In genomic region chr9:121731919-121732318, GRCh38 we compare ENCODE assay signal across 22 cellular contexts.
DNase-seq lines count a peak whose midpoint lies in the region; ATAC-seq and TF ChIP-seq lines count a peak whose summit lies in the region.
"Had no signal": no experiment of that assay in that cellular context is flagged by ENCODE, and none has a peak within 500 bp of the region (broad histone marks: within the 10 kb centered on the region; RNA-seq: fewer than 3 reads in every experiment).

No MANE protein-coding gene starts in this region.

- no peak for ATAC-seq in CD8-positive, alpha-beta T cell
- ATAC-seq in mucosa of descending colon = no peak
- no peak for ATAC-seq in stimulated activated effector memory CD8-positive, alpha-beta T cell treated with anti-CD3 and anti-CD28 coated beads, Interleukin-12 subunit alpha, Interleukin-12 subunit beta, amount 100 ng/mL, for 72 hours
- ATAC-seq: stimulated activated memory B cell treated with anti-CD40 and anti-IgM and Interleukin-4, amounts not matched to agents 10 μg/mL and 1 μg/mL and 100 μg/mL, for 72 hours; upper lobe of right lung had no signal

- H3K4me1 Mint-ChIP-seq in CD8-positive, alpha-beta T cell (ENCODE audit: low read depth) = peaks cover 30% of the 10 kb centered on the region
- H3K4me1 Mint-ChIP-seq in stimulated activated effector memory CD8-positive, alpha-beta T cell treated with anti-CD3 and anti-CD28 coated beads, Interleukin-12 subunit alpha, Interleukin-12 subunit beta, amount 100 ng/mL, for 72 hours = peaks cover 61% of the 10 kb centered on the region

- no peaks in the 10 kb centered on the region for H3K36me3 ChIP-seq in CD8-positive, alpha-beta T cell (ENCODE audit: insufficient read depth, low read length)
- H3K36me3 ChIP-seq in mucosa of descending colon (ENCODE audit: low read depth) = no peaks in the 10 kb centered on the region
- H3K36me3 ChIP-seq in HAP-1 (replicated peaks) = no peaks in the 10 kb centered on the region; the same call in 1 of the 2 replicates
- H3K36me3 ChIP-seq: MG63, upper lobe of right lung had no signal

- H3K36me3 Mint-ChIP-seq in CD8-positive, alpha-beta T cell = no peaks in the 10 kb centered on the region
- no peaks in the 10 kb centered on the region for H3K36me3 Mint-ChIP-seq in stimulated activated effector memory CD8-positive, alpha-beta T cell treated with anti-CD3 and anti-CD28 coated beads, Interleukin-12 subunit alpha, Interleukin-12 subunit beta, amount 100 ng/mL, for 72 hours
- H3K36me3 Mint-ChIP-seq: memory B cell; stimulated activated memory B cell treated with anti-CD40 and anti-IgM and Interleukin-4, amounts not matched to agents 10 μg/mL and 1 μg/mL and 100 μg/mL, for 72 hours had no signal

- POLR2A ChIA-PET in CD8-positive, alpha-beta T cell (lab: Charles Lee) = interaction anchor here (1.3 kb wide), 1 partner anchor 34 kb away, joined by 4 read pairs; no protein-coding TSS in a partner anchor
- POLR2A ChIA-PET in RWPE1 (lab: Yijun Ruan, JAX; ENCODE audit: low non-redundant PET) = no interaction called here

- H3K27me3 ChIP-seq in CD8-positive, alpha-beta T cell (ENCODE audit: insufficient read depth, low read length) = no peaks in the 10 kb centered on the region
- no peaks in the 10 kb centered on the region for H3K27me3 ChIP-seq in HAP-1 (ENCODE audit: low read depth)
- H3K27me3 ChIP-seq: MG63, upper lobe of right lung had no signal

- no peak for TF ChIP-seq CTCF in CD8-positive, alpha-beta T cell (IDR thresholded peaks at IDR 0.05)
- no peak for TF ChIP-seq CTCF in RWPE1 (conservative IDR thresholded peaks at IDR 0.05; ENCODE audit: low read depth)
- no peak for TF ChIP-seq CTCF in mucosa of descending colon (IDR thresholded peaks at IDR 0.05)
- no peak for TF ChIP-seq CTCF in GM13976 (IDR thresholded peaks at IDR 0.05; ENCODE audit: borderline replicate concordance, control extremely low read depth, extremely low read depth, insufficient read depth, missing control alignments)

- peak overlapping the region; percentile 90 for H3K27ac Mint-ChIP-seq in CD8-positive, alpha-beta T cell
- H3K27ac Mint-ChIP-seq in stimulated activated effector memory CD8-positive, alpha-beta T cell treated with anti-CD3 and anti-CD28 coated beads, Interleukin-12 subunit alpha, Interleukin-12 subunit beta, amount 100 ng/mL, for 72 hours = peak overlapping the region; percentile 81
- H3K27ac Mint-ChIP-seq: activated B cell treated with CpG ODN at 0.5 μM for 24 hours; memory B cell; naive B cell; stimulated activated memory B cell treated with anti-CD40 and anti-IgM and Interleukin-4, amounts not matched to agents 10 μg/mL and 1 μg/mL and 100 μg/mL, for 72 hours; T-helper 2 cell treated with Interferon-gamma antibody and Interleukin-4, amounts not matched to agents 5 μg/mL and 100 μg/mL, for 36 hours had no signal

- CTCF ChIA-PET in CD8-positive, alpha-beta T cell (lab: Charles Lee) = no interaction called here
- CTCF ChIA-PET in RWPE1 (lab: Yijun Ruan, JAX) = no interaction called here

- H3K4me3 ChIP-seq in CD8-positive, alpha-beta T cell (ENCODE audit: low read depth, low read length) = no peak overlapping the region
- H3K4me3 ChIP-seq in mucosa of descending colon (no peak overlapping the region), HAP-1 (no peak overlapping the region)
- H3K4me3 ChIP-seq: MG63, upper lobe of right lung had no signal

- intact Hi-C loops in CD8-positive, alpha-beta T cell (cut with DNase I, micrococcal nuclease) = no loop called here
- intact Hi-C loops in mucosa of descending colon (cut with DNase I, micrococcal nuclease) = no loop called here

- H3K9me3 Mint-ChIP-seq in CD8-positive, alpha-beta T cell = no peaks in the 10 kb centered on the region
- no peaks in the 10 kb centered on the region for H3K9me3 Mint-ChIP-seq in stimulated activated effector memory CD8-positive, alpha-beta T cell treated with anti-CD3 and anti-CD28 coated beads, Interleukin-12 subunit alpha, Interleukin-12 subunit beta, amount 100 ng/mL, for 72 hours
- H3K9me3 Mint-ChIP-seq: activated B cell treated with CpG ODN at 0.5 μM for 24 hours; memory B cell; naive B cell; stimulated activated memory B cell treated with anti-CD40 and anti-IgM and Interleukin-4, amounts not matched to agents 10 μg/mL and 1 μg/mL and 100 μg/mL, for 72 hours; T-helper 2 cell treated with Interferon-gamma antibody and Interleukin-4, amounts not matched to agents 5 μg/mL and 100 μg/mL, for 36 hours had no signal

- no peak overlapping the region for H3K27ac ChIP-seq in CD8-positive, alpha-beta T cell (ENCODE audit: low read depth, low read length)
- H3K27ac ChIP-seq in RWPE1 = peak overlapping the region; percentile 47
- H3K27ac ChIP-seq: upper lobe of right lung had no signal

- peaks cover 20% of the 10 kb centered on the region for H3K27me3 Mint-ChIP-seq in CD8-positive, alpha-beta T cell (ENCODE audit: low read depth)

- in situ Hi-C loops in HAP-1 (cut with MboI; ENCODE audit: low sequenced_read_pairs) (no loop called here), GM13976 (cut with MboI; ENCODE audit: low sequenced_read_pairs, unreplicated experiment) (loop anchor here (25.0 kb wide), 1 partner anchor 255 kb away; no protein-coding TSS in a partner anchor)

- DNase-seq in CD8-positive, alpha-beta T cell = no peak
- DNase-seq in RWPE1 (ENCODE audit: low spot score) (no peak), mucosa of descending colon (peak in 2 of 3 donors; percentile 54 to 76), HAP-1 (ENCODE audit: low spot score in 2 of 2) (no peak), GM13976 (ENCODE audit: low spot score) (no peak)
- no peak for DNase-seq in stimulated activated effector memory CD8-positive, alpha-beta T cell treated with anti-CD3 and anti-CD28 coated beads, Interleukin-12 subunit alpha, Interleukin-12 subunit beta, amount 100 ng/mL, for 72 hours (ENCODE audit: low spot score in 2 of 2)
- DNase-seq in stimulated activated naive CD4-positive, alpha-beta T cell treated with Interleukin-2 at 50 U/mL for 16 hours (lab: John Stamatoyannopoulos, UW) = no peak
- no peak for DNase-seq in stimulated activated CD4-positive, alpha-beta T cell treated with anti-CD3 and anti-CD28 coated beads, Interleukin-4, amount 100 ng/mL, for 4 hours
- DNase-seq: activated B cell treated with CpG ODN at 0.5 μM for 24 hours; activated CD4-positive, alpha-beta T cell treated with anti-CD3 and anti-CD28 coated beads, Interleukin-2, amount 50 U/mL, for 4 hours; activated CD8-positive, alpha-beta memory T cell treated with anti-CD3 and anti-CD28 coated beads, Interleukin-2, amount 50 U/mL, for 4 hours; Calu3; glutamatergic neuron; kidney glomerular epithelial cell; MG63; naive B cell; NCI-H1436 treated with DMSO at 0.1 percent for 48 hours; NCI-H524; upper lobe of right lung had no signal

- H3K4me3 Mint-ChIP-seq in CD8-positive, alpha-beta T cell = no peak overlapping the region
- H3K4me3 Mint-ChIP-seq in stimulated activated effector memory CD8-positive, alpha-beta T cell treated with anti-CD3 and anti-CD28 coated beads, Interleukin-12 subunit alpha, Interleukin-12 subunit beta, amount 100 ng/mL, for 72 hours = peak overlapping the region; percentile 17
- H3K4me3 Mint-ChIP-seq: activated B cell treated with CpG ODN at 0.5 μM for 24 hours; memory B cell; stimulated activated memory B cell treated with anti-CD40 and anti-IgM and Interleukin-4, amounts not matched to agents 10 μg/mL and 1 μg/mL and 100 μg/mL, for 72 hours; T-helper 2 cell treated with Interferon-gamma antibody and Interleukin-4, amounts not matched to agents 5 μg/mL and 100 μg/mL, for 36 hours had no signal

- H3K9me3 ChIP-seq in CD8-positive, alpha-beta T cell (ENCODE audit: low read length) = no peaks in the 10 kb centered on the region
- no peaks in the 10 kb centered on the region for H3K9me3 ChIP-seq in mucosa of descending colon
- H3K9me3 ChIP-seq in HAP-1 = no peaks in the 10 kb centered on the region
- H3K9me3 ChIP-seq: MG63, upper lobe of right lung had no signal

- peaks cover 3% of the 10 kb centered on the region for H3K4me1 ChIP-seq in CD8-positive, alpha-beta T cell (ENCODE audit: insufficient read depth, low read length)
- H3K4me1 ChIP-seq in mucosa of descending colon (ENCODE audit: low read depth) (peaks cover 65% of the 10 kb centered on the region), HAP-1 (no peaks in the 10 kb centered on the region)

Comparison
In these comparisons a context has a peak if more than half of its experiments do, and no peak if none do; other contexts are left out.
1. DNase-seq: peak in mucosa of descending colon (2 of 3); none in CD8-positive, alpha-beta T cell (0 of 7), RWPE1 (single experiment), stimulated activated effector memory CD8-positive, alpha-beta T cell treated with anti-CD3 and anti-CD28 coated beads, Interleukin-12 subunit alpha, Interleukin-12 subunit beta, amount 100 ng/mL, for 72 hours (0 of 2), stimulated activated naive CD4-positive, alpha-beta T cell treated with Interleukin-2 at 50 U/mL for 16 hours (single experiment), HAP-1 (0 of 2), GM13976 (single experiment) and stimulated activated CD4-positive, alpha-beta T cell treated with anti-CD3 and anti-CD28 coated beads, Interleukin-4, amount 100 ng/mL, for 4 hours (0 of 2).